ENCODE assay signal across 9 cellular contexts in genomic region chr13:44759723-44760360, GRCh38.
DNase-seq lines count a peak whose midpoint lies in the region; ATAC-seq and TF ChIP-seq lines count a peak whose summit lies in the region.
"Had no signal": no experiment of that assay in that cellular context is flagged by ENCODE, and none has a peak within 500 bp of the region (broad histone marks: within the 10 kb centered on the region; RNA-seq: fewer than 3 reads in every experiment).

No MANE protein-coding gene starts in this region.

- H3K36me3 Mint-ChIP-seq in Caco-2 (ENCODE audit: insufficient read depth, unreplicated experiment) (no peaks in the 10 kb centered on the region), MCF 10A (ENCODE audit: insufficient read depth, unreplicated experiment) (no peaks in the 10 kb centered on the region)
- H3K36me3 Mint-ChIP-seq: activated naive CD4-positive, alpha-beta T cell treated with anti-CD3 and anti-CD28 coated beads, Interleukin-2, amount 50 U/mL, for 24 hours had no signal

- ATAC-seq in HG02870 (IDR thresholded peaks at IDR 0.05; ENCODE audit: unreplicated experiment) (no peak), HG03159 (IDR thresholded peaks at IDR 0.05; ENCODE audit: unreplicated experiment) (no peak)

- TF ChIP-seq CTCF in Caco-2 (IDR thresholded peaks at IDR 0.05; ENCODE audit: insufficient read depth in 1 of 2, low read depth in 1 of 2, low read length in 1 of 2, severe bottlenecking in 1 of 2, unreplicated experiment in 1 of 2): no peak
- TF ChIP-seq CTCF in MCF 10A (IDR thresholded peaks at IDR 0.05; ENCODE audit: unreplicated experiment): no peak
- no peak for TF ChIP-seq CTCF in neural cell (IDR thresholded peaks at IDR 0.05; ENCODE audit: poor library complexity, severe bottlenecking)

- H3K4me3 Mint-ChIP-seq in Caco-2 (ENCODE audit: unreplicated experiment) (no peak overlapping the region), MCF 10A (ENCODE audit: unreplicated experiment) (no peak overlapping the region)
- H3K4me3 Mint-ChIP-seq: activated naive CD4-positive, alpha-beta T cell treated with anti-CD3 and anti-CD28 coated beads, Interleukin-2, amount 50 U/mL, for 24 hours had no signal

- intact Hi-C loops in Caco-2 (cut with micrococcal nuclease; ENCODE audit: unreplicated experiment): no loop called here
- intact Hi-C loops in MCF 10A (cut with micrococcal nuclease): no loop called here

- no peak overlapping the region for H3K4me2 ChIP-seq in neural cell (ENCODE audit: low read length)

- peak overlapping the region; percentile 48 for H3K27ac ChIP-seq in neural cell (ENCODE audit: low read length)

- CTCF ChIA-PET in Caco-2 (lab: Charles Lee): no interaction called here
- CTCF ChIA-PET in MCF 10A (lab: Yijun Ruan, JAX): interaction anchor here (0.6 kb wide), 1 partner anchor 10 kb away, joined by 3 read pairs; no protein-coding TSS in a partner anchor

- no peaks in the 10 kb centered on the region for H4K20me1 ChIP-seq in neural cell (ENCODE audit: insufficient read depth)

- no peak overlapping the region for H3K4me3 ChIP-seq in Caco-2 (ENCODE audit: low read depth, low read length)
- no peak overlapping the region for H3K4me3 ChIP-seq in neural cell (ENCODE audit: low read length)

- H3K27me3 ChIP-seq in Caco-2 (replicated peaks; ENCODE audit: control insufficient read depth, insufficient read depth, low read length) (no peaks in the 10 kb centered on the region), neural cell (ENCODE audit: insufficient read depth, low read depth, low read length) (no peaks in the 10 kb centered on the region)

- H3K79me2 ChIP-seq in neural cell (replicated peaks; ENCODE audit: insufficient read depth, low read length): no peaks in the 10 kb centered on the region

- no peak for TF ChIP-seq EP300 in neural cell (conservative IDR thresholded peaks at IDR 0.05; ENCODE audit: poor library complexity, severe bottlenecking)

- H3K9me3 Mint-ChIP-seq in Caco-2 (ENCODE audit: unreplicated experiment): no peaks in the 10 kb centered on the region
- no peaks in the 10 kb centered on the region for H3K9me3 Mint-ChIP-seq in MCF 10A (ENCODE audit: unreplicated experiment)
- H3K9me3 Mint-ChIP-seq: activated naive CD4-positive, alpha-beta T cell treated with anti-CD3 and anti-CD28 coated beads, Interleukin-2, amount 50 U/mL, for 24 hours had no signal

- H3K36me3 ChIP-seq in Caco-2 (ENCODE audit: control insufficient read depth, insufficient read depth, low read length) (no peaks in the 10 kb centered on the region), neural cell (ENCODE audit: insufficient read depth, low read length) (no peaks in the 10 kb centered on the region)

- no peak overlapping the region for H3K9ac ChIP-seq in neural cell (ENCODE audit: low read length)

- H3K4me1 ChIP-seq in Caco-2: peaks cover 73% of the 10 kb centered on the region

- TF ChIP-seq RAD21 in neural cell (conservative IDR thresholded peaks at IDR 0.05): no peak

- H3K4me1 Mint-ChIP-seq in Caco-2 (ENCODE audit: low read depth, unreplicated experiment) (peaks cover 55% of the 10 kb centered on the region), MCF 10A (ENCODE audit: insufficient read depth, unreplicated experiment) (peaks cover 49% of the 10 kb centered on the region)

- H3K27ac Mint-ChIP-seq in Caco-2 (ENCODE audit: unreplicated experiment): peak overlapping the region; percentile 74
- peak overlapping the region; percentile 95 for H3K27ac Mint-ChIP-seq in MCF 10A (ENCODE audit: low read depth, unreplicated experiment)
- H3K27ac Mint-ChIP-seq: activated naive CD4-positive, alpha-beta T cell treated with anti-CD3 and anti-CD28 coated beads, Interleukin-2, amount 50 U/mL, for 24 hours had no signal

- BruUV-seq in Caco-2 (replicated peaks; lab: Mats Ljungman, UMichigan) (no TSS peak), MCF 10A (replicated peaks; lab: Mats Ljungman, UMichigan) (no TSS peak)

- no peaks in the 10 kb centered on the region for H3K9me2 ChIP-seq in neural cell (ENCODE audit: insufficient read depth, low read length)

- H3K27me3 Mint-ChIP-seq in Caco-2 (ENCODE audit: insufficient read depth, unreplicated experiment): no peaks in the 10 kb centered on the region
- H3K27me3 Mint-ChIP-seq in MCF 10A (ENCODE audit: insufficient read depth, unreplicated experiment): no peaks in the 10 kb centered on the region
- H3K27me3 Mint-ChIP-seq: activated naive CD4-positive, alpha-beta T cell treated with anti-CD3 and anti-CD28 coated beads, Interleukin-2, amount 50 U/mL, for 24 hours had no signal

- POLR2A ChIA-PET in Caco-2 (lab: Charles Lee): no interaction called here
- POLR2A ChIA-PET in MCF 10A (lab: Yijun Ruan, JAX): interaction anchor here (1.0 kb wide), 1 partner anchor 29 kb away, joined by 3 read pairs; no protein-coding TSS in a partner anchor

- H2AFZ ChIP-seq in neural cell (ENCODE audit: low read depth, low read length): no peak overlapping the region

- no peak for DNase-seq in Caco-2
- DNase-seq in NCI-H2029 (lab: John Stamatoyannopoulos, UW): peak; percentile 58
- peak; percentile 25 for DNase-seq in MCF 10A (ENCODE audit: unreplicated experiment)
- DNase-seq in globus pallidus (ENCODE audit: low spot score): no peak
- DNase-seq in activated T-cell treated with anti-CD3 and anti-CD28 coated beads for 4 hours: no peak

- H3K9me3 ChIP-seq in Caco-2 (no peaks in the 10 kb centered on the region), neural cell (ENCODE audit: low read length) (no peaks in the 10 kb centered on the region)

- no peaks in the 10 kb centered on the region for H3F3A ChIP-seq in neural cell (ENCODE audit: insufficient read depth, low read length, poor library complexity, severe bottlenecking)

TF ChIP-seq in neural cell, 6 proteins besides CTCF, POLR2A, EP300 and RAD21:
- TF ChIP-seq TAF1 (IDR thresholded peaks at IDR 0.05; ENCODE audit: low read depth) (no peak), EZH2 (IDR thresholded peaks at IDR 0.05; ENCODE audit: borderline replicate concordance, insufficient read depth, low read length, poor library complexity, severe bottlenecking) (no peak), SMC3 (conservative IDR thresholded peaks at IDR 0.05; ENCODE audit: poor library complexity) (no peak), REST (IDR thresholded peaks at IDR 0.05; ENCODE audit: borderline replicate concordance) (no peak), MXI1 (conservative IDR thresholded peaks at IDR 0.05; ENCODE audit: poor library complexity, severe bottlenecking) (no peak), POLR2AphosphoS5 (IDR thresholded peaks at IDR 0.05) (no peak)

Comparison
In these comparisons a context has a peak if more than half of its experiments do, and no peak if none do; other contexts are left out.
1. DNase-seq: peak in NCI-H2029 (single experiment) and MCF 10A (single experiment); none in Caco-2 (0 of 2), globus pallidus (single experiment) and activated T-cell treated with anti-CD3 and anti-CD28 coated beads for 4 hours (single experiment).